In genomic region chr7:100022621-100023020, GRCh38 we compare ENCODE assay signal across 20 cellular contexts. TPM values are rescaled to one million over a fixed set of nuclear protein-coding genes. Genes with fewer than 3 reads are reported as not detected.
DNase-seq lines count a peak whose midpoint lies in the region; ATAC-seq and TF ChIP-seq lines count a peak whose summit lies in the region.
"Had no signal": no experiment of that assay in that cellular context is flagged by ENCODE, and none has a peak within 500 bp of the region (broad histone marks: within the 10 kb centered on the region; RNA-seq: fewer than 3 reads in every experiment).

No MANE protein-coding gene starts in this region.

- H3K4me3 ChIP-seq in prostate gland (no peak overlapping the region), aorta (ENCODE audit: low read length in 2 of 2) (no peak overlapping the region), thyroid gland (replicated peaks in 1 of 3) (no peak overlapping the region)
- H3K4me3 ChIP-seq: BLaER1 treated with 17β-estradiol and CSF1 and Interleukin-3, amounts not matched to agents 10 nM and 100 nM had no signal

- TF ChIP-seq POLR2A in prostate gland (IDR thresholded peaks at IDR 0.05) (no peak), thyroid gland (IDR thresholded peaks at IDR 0.05) (no peak)

- peak; percentile 36 for ATAC-seq in foreskin keratinocyte
- no peak for ATAC-seq in aorta (ENCODE audit: low FRiP score)
- ATAC-seq in HG02885 (IDR thresholded peaks at IDR 0.05; ENCODE audit: poor library complexity, unreplicated experiment) = no peak
- ATAC-seq in HG03342 (IDR thresholded peaks at IDR 0.05; ENCODE audit: unreplicated experiment) = no peak
- ATAC-seq: stimulated activated memory B cell treated with anti-CD40 and anti-IgM and Interleukin-4, amounts not matched to agents 10 μg/mL and 1 μg/mL and 100 μg/mL, for 72 hours had no signal

- 34% methylated on average over 5 of the region's 5 CpGs for WGBS in prostate gland
- WGBS in aorta, 2 donors = 82 to 87% methylated on average over 5 of the region's 5 CpGs
- 85 to 90% methylated on average over 5 of the region's 5 CpGs for WGBS in thyroid gland, 2 donors

- intact Hi-C loops in prostate gland (cut with DNase I) = no loop called here
- intact Hi-C loops in aorta (cut with DNase I) = no loop called here
- intact Hi-C loops in thyroid gland (cut with DNase I) = no loop called here

- H3K27me3 ChIP-seq in foreskin keratinocyte (no peaks in the 10 kb centered on the region), prostate gland (replicated peaks; ENCODE audit: insufficient read depth) (no peaks in the 10 kb centered on the region), aorta (ENCODE audit: control insufficient read depth in 1 of 2, insufficient read depth in 2 of 2, low read length in 1 of 2) (no peaks in the 10 kb centered on the region), thyroid gland (no peaks in the 10 kb centered on the region)
- H3K27me3 ChIP-seq: BLaER1 treated with 17β-estradiol and CSF1 and Interleukin-3, amounts not matched to agents 10 nM and 100 nM had no signal

- no peak overlapping the region for H3K27ac ChIP-seq in foreskin keratinocyte
- H3K27ac ChIP-seq in prostate gland = peak overlapping the region; percentile 99 to 100
- no peak overlapping the region for H3K27ac ChIP-seq in aorta (ENCODE audit: low read depth in 1 of 2, low read length in 2 of 2)
- no peak overlapping the region for H3K27ac ChIP-seq in thyroid gland
- H3K27ac ChIP-seq: BLaER1 treated with 17β-estradiol and CSF1 and Interleukin-3, amounts not matched to agents 10 nM and 100 nM had no signal

- peaks cover 6 to 8% of the 10 kb centered on the region in 2 donors for H3K36me3 ChIP-seq in prostate gland
- H3K36me3 ChIP-seq in aorta (ENCODE audit: control insufficient read depth in 1 of 2, insufficient read depth in 2 of 2, low read length in 1 of 2) = peaks cover 4 to 8% of the 10 kb centered on the region in 2 donors
- H3K36me3 ChIP-seq in thyroid gland = peaks cover 24 to 31% of the 10 kb centered on the region in 2 donors

- peaks cover 24% of the 10 kb centered on the region for H3K4me1 ChIP-seq in foreskin keratinocyte
- peaks cover 26% of the 10 kb centered on the region for H3K4me1 ChIP-seq in prostate gland (replicated peaks)
- H3K4me1 ChIP-seq in aorta (ENCODE audit: control insufficient read depth in 1 of 2, insufficient read depth in 2 of 2, low read length in 2 of 2) = peaks cover 0 to 1% of the 10 kb centered on the region in 2 donors
- H3K4me1 ChIP-seq in thyroid gland = peaks cover 2% of the 10 kb centered on the region in 2 donors

- no peak for TF ChIP-seq CTCF in foreskin keratinocyte (conservative IDR thresholded peaks at IDR 0.05)
- peak in 1 of 4 experiments; percentile 16 for TF ChIP-seq CTCF in prostate gland (IDR thresholded peaks at IDR 0.05)
- TF ChIP-seq CTCF in thyroid gland (IDR thresholded peaks at IDR 0.05) = no peak

- H3K9me3 ChIP-seq in prostate gland = no peaks in the 10 kb centered on the region
- no peaks in the 10 kb centered on the region for H3K9me3 ChIP-seq in aorta (ENCODE audit: control insufficient read depth, low read length)
- H3K9me3 ChIP-seq in thyroid gland = no peaks in the 10 kb centered on the region
- H3K9me3 ChIP-seq: BLaER1 treated with 17β-estradiol and CSF1 and Interleukin-3, amounts not matched to agents 10 nM and 100 nM had no signal

- DNase-seq in HuH-7 (ENCODE audit: low spot score) (peak; percentile 46), NOMO-1 treated with DMSO at 0.1 percent for 48 hours (lab: John Stamatoyannopoulos, UW; ENCODE audit: unreplicated experiment) (peak; percentile 48), foreskin keratinocyte (peak; percentile 62 to 79), prostate gland (ENCODE audit: low spot score) (peak; percentile 96), aorta (no peak), thyroid gland (no peak)
- DNase-seq: amygdala; foreskin fibroblast; GDM1; GOT3; Karpas-422; naive B cell; NCI-H2171 treated with DMSO at 0.1 percent for 48 hours; stimulated activated CD4-positive, alpha-beta T cell treated with anti-CD3 and anti-CD28 coated beads, Interleukin-2, amount 100 ng/mL, for 48 hours; SW 1271 had no signal

RNA-seq across cellular contexts. Expression of gene ZKSCAN1, which starts 7.2 kb away (rescaled TPM):
- total RNA-seq in foreskin keratinocyte = 32.3 and 41.3 TPM in 2 replicates
- 6.2 and 6.4 TPM in 2 replicates for polyA plus RNA-seq in foreskin keratinocyte
- 10 to 100 TPM; 75.8 to 86.5 TPM for total RNA-seq in prostate gland
- total RNA-seq in aorta = 10 to 100 TPM; 57.9 to 80.9 TPM
- polyA plus RNA-seq in aorta = 10 to 100 TPM in 1 of 2 donors, 1 to 10 TPM in 1; 6.5 to 15.3 TPM
- total RNA-seq in thyroid gland = 10 to 100 TPM; 34.0 to 41.4 (median 35.3) TPM

RNA-seq across cellular contexts. Expression of gene ZSCAN21, which starts 27.0 kb away (rescaled TPM):
- 11.2 and 11.3 TPM in 2 replicates for total RNA-seq in foreskin keratinocyte
- polyA plus RNA-seq in foreskin keratinocyte = 7.2 and 8.0 TPM in 2 replicates
- total RNA-seq in prostate gland = 10 to 100 TPM; 24.6 to 38.0 TPM
- total RNA-seq in aorta = 10 to 100 TPM in 1 of 2 donors, 1 to 10 TPM in 1; 7.9 to 10.7 TPM
- polyA plus RNA-seq in aorta = 10 to 100 TPM in 1 of 2 donors, 1 to 10 TPM in 1; 7.0 to 10.3 TPM
- total RNA-seq in thyroid gland = 10 to 100 TPM; 14.0 to 23.8 (median 19.2) TPM

RNA-seq across cellular contexts. Expression of gene AZGP1, which starts 46.8 kb away (rescaled TPM):
- total RNA-seq in foreskin keratinocyte (0.25 and 0.71 TPM in 2 replicates), prostate gland (1,000 to 10,000 TPM; 1,167 to 4,716 TPM), aorta (1 to 10 TPM in 1 of 2 donors, under 1 TPM in 1; 0.63 to 1.3 TPM), thyroid gland (1 to 10 TPM in 3 of 4 donors, not detected in 1; 1.6 to 3.5 (median 3.1) TPM)
- polyA plus RNA-seq in foreskin keratinocyte (0.33 and 0.59 TPM in 2 replicates), aorta (1 to 10 TPM in 1 of 2 donors, under 1 TPM in 1; 0.13 to 3.5 TPM)
- total RNA-seq: dermis microvascular lymphatic vessel endothelial cell had no signal

RNA-seq across cellular contexts. Expression of gene ZNF3, which starts 58.9 kb away (rescaled TPM):
- total RNA-seq in foreskin keratinocyte (19.4 and 20.1 TPM in 2 replicates), prostate gland (10 to 100 TPM; 20.5 to 21.4 TPM), aorta (10 to 100 TPM; 22.0 to 26.7 TPM), thyroid gland (10 to 100 TPM; 31.4 to 42.3 (median 36.1) TPM)
- polyA plus RNA-seq in foreskin keratinocyte (9.7 and 10.8 TPM in 2 replicates), aorta (10 to 100 TPM in 1 of 2 donors, 1 to 10 TPM in 1; 6.3 to 24.1 TPM)

Comparison
In these comparisons a context has a peak if more than half of its experiments do, and no peak if none do; other contexts are left out.
1. DNase-seq: peak in HuH-7 (single experiment), NOMO-1 treated with DMSO at 0.1 percent for 48 hours (single experiment), foreskin keratinocyte (2 of 2) and prostate gland (single experiment); none in aorta (0 of 2) and thyroid gland (0 of 2).
2. H3K27ac ChIP-seq: peak in prostate gland (2 of 2); none in foreskin keratinocyte (single experiment), aorta (0 of 2) and thyroid gland (0 of 3).
3. RNA of gene AZGP1, which starts 46.8 kb away (total RNA-seq): 1,167 to 4,716 TPM in prostate gland; 1.6 to 3.5 TPM in thyroid gland, 0.63 to 1.3 TPM in aorta and 0.25 to 0.71 TPM in foreskin keratinocyte; every median in the first group is over 100 times any median in the second.